17 cellular contexts compared by ENCODE assay signal in the genomic region with DNA sequence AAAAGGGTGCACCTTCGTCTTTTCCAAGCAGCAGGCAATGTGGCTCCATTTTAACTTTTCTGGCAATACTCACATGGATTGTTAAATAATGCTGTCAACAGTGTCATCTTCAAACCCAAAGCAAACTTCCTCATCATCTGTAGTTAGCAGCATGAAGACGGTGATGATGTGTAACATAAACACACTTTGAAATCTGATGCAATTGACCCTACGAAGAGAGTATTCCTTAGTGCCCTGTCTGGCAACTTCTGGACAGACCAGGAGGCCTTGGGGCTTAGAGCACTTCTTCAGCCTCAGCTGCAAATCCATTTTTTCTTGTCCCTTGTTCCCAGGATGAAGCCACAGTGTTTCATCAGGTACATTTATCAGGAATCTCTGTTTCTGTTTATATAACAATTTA.
A peak's percentile ranks its signal among the peaks of the same experiment; 100 is the strongest.
DNase-seq lines count a peak whose midpoint lies in the region; ATAC-seq, FAIRE-seq and TF ChIP-seq lines count a peak whose summit lies in the region.
"Had no signal": no experiment of that assay in that cellular context is flagged by ENCODE, and none has a peak within 500 bp of the region (broad histone marks: within the 10 kb centered on the region; RNA-seq: fewer than 3 reads in every experiment).

No MANE protein-coding gene starts in this region.

- H3K79me1 ChIP-seq in mesenchymal stem cell (replicated peaks; ENCODE audit: low read length, poor library complexity, severe bottlenecking), result no peaks in the 10 kb centered on the region

- H3K4ac ChIP-seq in mesenchymal stem cell (ENCODE audit: low read depth in 1 of 2, low read length in 2 of 2), result no peak overlapping the region

- no peak overlapping the region for H3K4me2 ChIP-seq in HepG2 (ENCODE audit: low read depth, low read length)
- no peak overlapping the region for H3K4me2 ChIP-seq in mesenchymal stem cell (ENCODE audit: low read length, poor library complexity, severe bottlenecking)
- H3K4me2 ChIP-seq: BLaER1 treated with 17β-estradiol and CSF1 and Interleukin-3, amounts not matched to agents 10 nM and 100 nM had no signal

- H2AK5ac ChIP-seq in mesenchymal stem cell (ENCODE audit: low read length, severe bottlenecking), result no peak overlapping the region

- H3K9me3 ChIP-seq in liver (ENCODE audit: control insufficient read depth in 4 of 4, low read length in 3 of 4), result no peaks in the 10 kb centered on the region
- H3K9me3 ChIP-seq in HepG2 (ENCODE audit: low read length), result no peaks in the 10 kb centered on the region
- no peaks in the 10 kb centered on the region for H3K9me3 ChIP-seq in mesenchymal stem cell (ENCODE audit: control insufficient read depth, low read length)
- H3K9me3 ChIP-seq in skeletal muscle tissue (ENCODE audit: control insufficient read depth in 3 of 3, low read length in 3 of 3), result no peaks in the 10 kb centered on the region
- H3K9me3 ChIP-seq: BLaER1 treated with 17β-estradiol and CSF1 and Interleukin-3, amounts not matched to agents 10 nM and 100 nM had no signal

- TF ChIP-seq CTCF in liver (IDR thresholded peaks at IDR 0.05; ENCODE audit: low read depth, low read length, missing input control), result no peak
- no peak for TF ChIP-seq CTCF in HepG2 (CRISPR knock-in tag; IDR thresholded peaks at IDR 0.05)

- no peak overlapping the region for H3K18ac ChIP-seq in mesenchymal stem cell (ENCODE audit: low read depth in 1 of 2, low read length in 2 of 2)

- no peak for TF ChIP-seq EP300 in HepG2 (IDR thresholded peaks at IDR 0.05; ENCODE audit: low read depth in 2 of 2, low read length in 2 of 2)
- TF ChIP-seq EP300 in HepG2 (CRISPR knock-in tag; IDR thresholded peaks at IDR 0.05; ENCODE audit: borderline replicate concordance), result no peak

- H3K36me3 ChIP-seq in liver (ENCODE audit: control insufficient read depth in 4 of 4, insufficient read depth in 3 of 4, low read depth in 1 of 4, low read length in 3 of 4), result peaks cover 0 to 2% (median 0%) of the 10 kb centered on the region in 4 donors
- H3K36me3 ChIP-seq in HepG2 (replicated peaks in 1 of 2; ENCODE audit: control insufficient read depth in 1 of 2, insufficient read depth in 2 of 2, low read length in 2 of 2), result no peaks in the 10 kb centered on the region
- no peaks in the 10 kb centered on the region for H3K36me3 ChIP-seq in mesenchymal stem cell (ENCODE audit: control insufficient read depth in 1 of 2, insufficient read depth in 2 of 2, low read depth in 1 of 2, low read length in 2 of 2)
- H3K36me3 ChIP-seq in skeletal muscle tissue (ENCODE audit: control insufficient read depth in 3 of 3, insufficient read depth in 3 of 3, low read length in 3 of 3), result peaks cover 0 to 3% (median 0%) of the 10 kb centered on the region in 3 donors
- H3K36me3 ChIP-seq: BLaER1 treated with 17β-estradiol and CSF1 and Interleukin-3, amounts not matched to agents 10 nM and 100 nM had no signal

- in situ Hi-C loops in HepG2 (cut with HindIII; ENCODE audit: extremely low pct_ligation_motif_present, low pct_unique_long_range_greater_than_20kb), result no loop called here

- H2BK120ac ChIP-seq in mesenchymal stem cell (ENCODE audit: low read depth, low read length), result no peak overlapping the region

- intact Hi-C loops in HepG2 (cut with micrococcal nuclease; ENCODE audit: unreplicated experiment), result no loop called here

- H2AFZ ChIP-seq in HepG2 (ENCODE audit: low read length) (no peak overlapping the region), mesenchymal stem cell (ENCODE audit: low read depth, low read length) (no peak overlapping the region)

- H2BK5ac ChIP-seq in mesenchymal stem cell (ENCODE audit: low read depth, low read length, poor library complexity, severe bottlenecking), result no peak overlapping the region

- H3K27me3 ChIP-seq in liver (ENCODE audit: control insufficient read depth in 4 of 4, insufficient read depth in 4 of 4, low read length in 3 of 4) (no peaks in the 10 kb centered on the region), HepG2 (ENCODE audit: control insufficient read depth in 1 of 2, insufficient read depth in 2 of 2, low read length in 2 of 2) (no peaks in the 10 kb centered on the region), mesenchymal stem cell (ENCODE audit: control insufficient read depth in 1 of 2, insufficient read depth in 1 of 2, low read length in 2 of 2) (no peaks in the 10 kb centered on the region), skeletal muscle tissue (ENCODE audit: control insufficient read depth in 3 of 3, insufficient read depth in 3 of 3, low read length in 3 of 3) (no peaks in the 10 kb centered on the region)
- H3K27me3 ChIP-seq: BLaER1 treated with 17β-estradiol and CSF1 and Interleukin-3, amounts not matched to agents 10 nM and 100 nM had no signal

- no peaks in the 10 kb centered on the region for H4K20me1 ChIP-seq in HepG2 (ENCODE audit: insufficient read depth, low read length)
- H4K20me1 ChIP-seq: BLaER1 treated with 17β-estradiol and CSF1 and Interleukin-3, amounts not matched to agents 10 nM and 100 nM had no signal

- H3K4me3 ChIP-seq in liver (ENCODE audit: low read depth in 1 of 3, low read length in 3 of 3), result no peak overlapping the region
- no peak overlapping the region for H3K4me3 ChIP-seq in HepG2 (replicated peaks in 1 of 3; ENCODE audit: insufficient read depth in 1 of 3, low read depth in 2 of 3, low read length in 3 of 3)
- no peak overlapping the region for H3K4me3 ChIP-seq in mesenchymal stem cell (ENCODE audit: insufficient read depth in 1 of 2, low read depth in 1 of 2, low read length in 2 of 2)
- H3K4me3 ChIP-seq in skeletal muscle tissue (ENCODE audit: low read length in 3 of 3), result no peak overlapping the region
- H3K4me3 ChIP-seq: BLaER1 treated with 17β-estradiol and CSF1 and Interleukin-3, amounts not matched to agents 10 nM and 100 nM had no signal

- H3K79me2 ChIP-seq in HepG2 (ENCODE audit: insufficient read depth, low read length), result no peaks in the 10 kb centered on the region

- 62% methylated on average over 3 of the region's 3 CpGs for WGBS in liver
- 0% methylated on average over 3 of the region's 3 CpGs for WGBS in HepG2 (ENCODE audit: low lambda C conversion rate)
- WGBS in mesenchymal stem cell, result 44% methylated on average over 3 of the region's 3 CpGs

- FAIRE-seq in HepG2 (lab: Jason Lieb, UNC), result no peak

- H3K27ac ChIP-seq in liver (ENCODE audit: low read depth in 1 of 2, low read length in 2 of 2) (peak overlapping the region; percentile 65 to 73), HepG2 (ENCODE audit: extremely low read length, insufficient read depth, low read length) (no peak overlapping the region), mesenchymal stem cell (ENCODE audit: low read length, poor library complexity, severe bottlenecking) (no peak overlapping the region), skeletal muscle tissue (ENCODE audit: low read depth, low read length) (peak overlapping the region; percentile 15)
- H3K27ac ChIP-seq: BLaER1 treated with 17β-estradiol and CSF1 and Interleukin-3, amounts not matched to agents 10 nM and 100 nM had no signal

- H3K23ac ChIP-seq in mesenchymal stem cell (ENCODE audit: low read length in 2 of 2), result no peak overlapping the region

- no TSS peak for BruUV-seq in HepG2 (replicated peaks; lab: Mats Ljungman, UMichigan)

- DNase-seq in HepG2 (ENCODE audit: low spot score) (no peak), mesenchymal stem cell (peak; percentile 18)
- DNase-seq in stimulated activated CD4-positive, alpha-beta T cell treated with anti-CD3 and anti-CD28 coated beads, Interleukin-2, amount 100 ng/mL, for 48 hours, result no peak
- no peak for DNase-seq in stimulated activated naive CD4-positive, alpha-beta T cell (lab: John Stamatoyannopoulos, UW)
- DNase-seq: 8988T; CD8-positive, alpha-beta T cell; DMS 273 treated with DMSO at 0.1 percent for 48 hours; DMS79; GDM1; GOT3; H7; HFFc6 had no signal

- H3K4me1 ChIP-seq in liver (ENCODE audit: control insufficient read depth in 4 of 4, insufficient read depth in 4 of 4, low read length in 3 of 4), result peaks cover 9 to 68% (median 62%) of the 10 kb centered on the region in 4 donors
- no peaks in the 10 kb centered on the region for H3K4me1 ChIP-seq in HepG2 (ENCODE audit: insufficient read depth, low read length)
- H3K4me1 ChIP-seq in mesenchymal stem cell (ENCODE audit: control insufficient read depth, insufficient read depth, low read depth, low read length), result no peaks in the 10 kb centered on the region
- H3K4me1 ChIP-seq in skeletal muscle tissue (ENCODE audit: control insufficient read depth in 3 of 3, insufficient read depth in 3 of 3, low read length in 3 of 3), result peaks cover 12 to 33% (median 20%) of the 10 kb centered on the region in 3 donors
- H3K4me1 ChIP-seq: BLaER1 treated with 17β-estradiol and CSF1 and Interleukin-3, amounts not matched to agents 10 nM and 100 nM had no signal

- TF ChIP-seq POLR2A in HepG2 (IDR thresholded peaks at IDR 0.05; ENCODE audit: insufficient read depth in 1 of 2, low read depth in 2 of 2, low read length in 2 of 2), result no peak

- H3K9ac ChIP-seq in liver (ENCODE audit: low read depth in 1 of 2, low read length in 2 of 2), result no peak overlapping the region
- no peak overlapping the region for H3K9ac ChIP-seq in HepG2 (ENCODE audit: insufficient read depth, low read depth, low read length)
- no peak overlapping the region for H3K9ac ChIP-seq in mesenchymal stem cell (ENCODE audit: low read length)
- no peak overlapping the region for H3K9ac ChIP-seq in skeletal muscle tissue (ENCODE audit: low read depth in 1 of 3, low read length in 3 of 3)
- H3K9ac ChIP-seq: BLaER1 treated with 17β-estradiol and CSF1 and Interleukin-3, amounts not matched to agents 10 nM and 100 nM had no signal

- TF ChIP-seq RAD21 in liver (IDR thresholded peaks at IDR 0.05), result no peak
- TF ChIP-seq RAD21 in HepG2 (CRISPR knock-in tag; IDR thresholded peaks at IDR 0.05), result no peak

- no peak overlapping the region for H2BK12ac ChIP-seq in mesenchymal stem cell (ENCODE audit: low read length in 2 of 2)

- ATAC-seq in HepG2 (no peak), HG03460 (IDR thresholded peaks at IDR 0.05; ENCODE audit: unreplicated experiment) (no peak)
- ATAC-seq: CD8-positive, alpha-beta T cell; HCT116 had no signal

- no peak overlapping the region for H4K8ac ChIP-seq in mesenchymal stem cell (ENCODE audit: low read length)

- H4K91ac ChIP-seq in mesenchymal stem cell (ENCODE audit: low read length), result no peak overlapping the region

- CTCF ChIA-PET in HepG2 (lab: Yijun Ruan, JAX; ENCODE audit: low intra/inter-chr PET ratio, low total read pairs), result no interaction called here

- H3K14ac ChIP-seq in mesenchymal stem cell (ENCODE audit: low read length in 2 of 2), result no peak overlapping the region

- POLR2A ChIA-PET in HepG2 (lab: Yijun Ruan, JAX), result no interaction called here

- no peak overlapping the region for H2BK15ac ChIP-seq in mesenchymal stem cell (ENCODE audit: low read depth, poor library complexity, severe bottlenecking)

TF ChIP-seq in HepG2, 621 proteins besides CTCF, POLR2A, EP300 and RAD21 (continues in another document):
- TF ChIP-seq ZNF709 (CRISPR knock-in tag; IDR thresholded peaks at IDR 0.05) (no peak), SKI (IDR thresholded peaks at IDR 0.05; ENCODE audit: partially characterized antibody) (no peak), PRMT3 (CRISPR knock-in tag; IDR thresholded peaks at IDR 0.05; ENCODE audit: borderline replicate concordance, low read depth) (no peak), KLF11 (CRISPR knock-in tag; IDR thresholded peaks at IDR 0.05) (no peak)

Comparison
In these comparisons a context has a peak if more than half of its experiments do, and no peak if none do; other contexts are left out.
1. H3K27ac ChIP-seq: peak in liver (2 of 2) and skeletal muscle tissue (single experiment); none in HepG2 (single experiment) and mesenchymal stem cell (single experiment).